23 cellular contexts compared by ENCODE assay signal in genomic region chrX:150063138-150063518, GRCh38.
DNase-seq lines count a peak whose midpoint lies in the region; ATAC-seq, FAIRE-seq and TF ChIP-seq lines count a peak whose summit lies in the region.
"Had no signal": no experiment of that assay in that cellular context is flagged by ENCODE, and none has a peak within 500 bp of the region (broad histone marks: within the 10 kb centered on the region; RNA-seq: fewer than 3 reads in every experiment).

No MANE protein-coding gene starts in this region.

- FAIRE-seq in astrocyte (lab: Jason Lieb, UNC): peak; percentile 89

- H3K4me2 ChIP-seq in astrocyte (ENCODE audit: low read length): peak overlapping the region; percentile 74
- H3K4me2 ChIP-seq: GM23338, KMS-11 had no signal

- H3K4me1 Mint-ChIP-seq in astrocyte (ENCODE audit: low read depth, unreplicated experiment) (peaks cover 11% of the 10 kb centered on the region), osteocyte (ENCODE audit: unreplicated experiment) (peaks cover 27% of the 10 kb centered on the region), T-helper 17 cell (no peaks in the 10 kb centered on the region)
- H3K4me1 Mint-ChIP-seq: activated B cell treated with CpG ODN at 0.5 μM for 24 hours; activated naive CD4-positive, alpha-beta T cell treated with anti-CD3 and anti-CD28 coated beads, Interleukin-2, amount 50 U/mL, for 24 hours; activated T-helper 17 cell treated with anti-CD3 and anti-CD28 coated beads, Interleukin-2, amount 50 U/mL, for 72 hours; GM23338; naive B cell; stimulated activated memory B cell treated with anti-CD40 and anti-IgM and Interleukin-4, amounts not matched to agents 10 μg/mL and 1 μg/mL and 100 μg/mL, for 72 hours had no signal

- no peak overlapping the region for H2AFZ ChIP-seq in astrocyte (ENCODE audit: low read depth, low read length)
- H2AFZ ChIP-seq: GM23338 had no signal

- H3K4me3 Mint-ChIP-seq in astrocyte (ENCODE audit: unreplicated experiment) (no peak overlapping the region), osteocyte (ENCODE audit: unreplicated experiment) (no peak overlapping the region), T-helper 17 cell (no peak overlapping the region)
- H3K4me3 Mint-ChIP-seq: activated B cell treated with CpG ODN at 0.5 μM for 24 hours; activated naive CD4-positive, alpha-beta T cell treated with anti-CD3 and anti-CD28 coated beads, Interleukin-2, amount 50 U/mL, for 24 hours; activated T-helper 17 cell treated with anti-CD3 and anti-CD28 coated beads, Interleukin-2, amount 50 U/mL, for 72 hours; GM23338; memory B cell; naive B cell; stimulated activated memory B cell treated with anti-CD40 and anti-IgM and Interleukin-4, amounts not matched to agents 10 μg/mL and 1 μg/mL and 100 μg/mL, for 72 hours had no signal

- TF ChIP-seq POLR2A in heart left ventricle (IDR thresholded peaks at IDR 0.05): no peak

- H3K27me3 Mint-ChIP-seq in astrocyte (ENCODE audit: low read depth, unreplicated experiment): no peaks in the 10 kb centered on the region
- no peaks in the 10 kb centered on the region for H3K27me3 Mint-ChIP-seq in osteocyte (ENCODE audit: unreplicated experiment)
- H3K27me3 Mint-ChIP-seq in T-helper 17 cell: no peaks in the 10 kb centered on the region
- H3K27me3 Mint-ChIP-seq: activated B cell treated with CpG ODN at 0.5 μM for 24 hours; activated naive CD4-positive, alpha-beta T cell treated with anti-CD3 and anti-CD28 coated beads, Interleukin-2, amount 50 U/mL, for 24 hours; activated T-helper 17 cell treated with anti-CD3 and anti-CD28 coated beads, Interleukin-2, amount 50 U/mL, for 72 hours; naive B cell; stimulated activated memory B cell treated with anti-CD40 and anti-IgM and Interleukin-4, amounts not matched to agents 10 μg/mL and 1 μg/mL and 100 μg/mL, for 72 hours had no signal

- H3K4me3 ChIP-seq in AG04450 (ENCODE audit: low read depth, low read length) (no peak overlapping the region), astrocyte (ENCODE audit: insufficient read depth, low read depth, low read length) (no peak overlapping the region), heart left ventricle (no peak overlapping the region)
- H3K4me3 ChIP-seq: ascending aorta, dorsolateral prefrontal cortex, GM23338, suprapubic skin had no signal

- POLR2A ChIA-PET in AG04450 (lab: Yijun Ruan, JAX): interaction anchor here (0.8 to 1.1 kb wide), 3 partner anchors 13 to 300 kb away, joined by 3 to 4 read pairs (median 3); partner anchors contain the start of gene MAMLD1

- peak overlapping the region; percentile 34 for H3K9ac ChIP-seq in astrocyte (ENCODE audit: low read length)
- H3K9ac ChIP-seq: KMS-11 had no signal

- H3K27ac ChIP-seq in AG04450 (ENCODE audit: low read depth, low read length) (peak overlapping the region; percentile 39), astrocyte (ENCODE audit: low read depth, low read length) (peak overlapping the region; percentile 57), heart left ventricle (no peak overlapping the region)
- H3K27ac ChIP-seq: KMS-11, suprapubic skin had no signal

- H3K36me3 Mint-ChIP-seq in astrocyte (ENCODE audit: low read depth, unreplicated experiment): no peaks in the 10 kb centered on the region
- H3K36me3 Mint-ChIP-seq in osteocyte (ENCODE audit: unreplicated experiment): no peaks in the 10 kb centered on the region
- H3K36me3 Mint-ChIP-seq in T-helper 17 cell (ENCODE audit: low read depth): no peaks in the 10 kb centered on the region
- H3K36me3 Mint-ChIP-seq: activated naive CD4-positive, alpha-beta T cell treated with anti-CD3 and anti-CD28 coated beads, Interleukin-2, amount 50 U/mL, for 24 hours; CD14-positive monocyte; memory B cell; naive B cell; stimulated activated memory B cell treated with anti-CD40 and anti-IgM and Interleukin-4, amounts not matched to agents 10 μg/mL and 1 μg/mL and 100 μg/mL, for 72 hours had no signal

- H4K20me1 ChIP-seq in astrocyte (ENCODE audit: insufficient read depth, low read length): no peaks in the 10 kb centered on the region

- H3K79me2 ChIP-seq in astrocyte (ENCODE audit: insufficient read depth, low read length): no peaks in the 10 kb centered on the region

- H3K27ac Mint-ChIP-seq in astrocyte (ENCODE audit: unreplicated experiment): peak overlapping the region; percentile 59
- H3K27ac Mint-ChIP-seq in osteocyte (ENCODE audit: unreplicated experiment): peak overlapping the region; percentile 83
- H3K27ac Mint-ChIP-seq in T-helper 17 cell: no peak overlapping the region
- H3K27ac Mint-ChIP-seq: activated B cell treated with CpG ODN at 0.5 μM for 24 hours; activated naive CD4-positive, alpha-beta T cell treated with anti-CD3 and anti-CD28 coated beads, Interleukin-2, amount 50 U/mL, for 24 hours; activated T-helper 17 cell treated with anti-CD3 and anti-CD28 coated beads, Interleukin-2, amount 50 U/mL, for 72 hours; GM23338; memory B cell; naive B cell; stimulated activated memory B cell treated with anti-CD40 and anti-IgM and Interleukin-4, amounts not matched to agents 10 μg/mL and 1 μg/mL and 100 μg/mL, for 72 hours had no signal

- H3K9me3 ChIP-seq in AG04450 (ENCODE audit: control insufficient read depth, insufficient read depth, low read length) (no peaks in the 10 kb centered on the region), astrocyte (ENCODE audit: insufficient read depth, low read depth, low read length) (no peaks in the 10 kb centered on the region), T-helper 17 cell (ENCODE audit: control insufficient read depth, low read length, poor library complexity, severe bottlenecking) (no peaks in the 10 kb centered on the region), heart left ventricle (no peaks in the 10 kb centered on the region)
- H3K9me3 ChIP-seq: ascending aorta, suprapubic skin had no signal

- H3K36me3 ChIP-seq in astrocyte (ENCODE audit: insufficient read depth, low read length): no peaks in the 10 kb centered on the region
- no peaks in the 10 kb centered on the region for H3K36me3 ChIP-seq in heart left ventricle
- H3K36me3 ChIP-seq: ascending aorta, suprapubic skin had no signal

- intact Hi-C loops in heart left ventricle (cut with DNase I): no loop called here

- TF ChIP-seq CTCF in AG04450 (IDR thresholded peaks at IDR 0.05; ENCODE audit: low read depth, low read length) (no peak), astrocyte (IDR thresholded peaks at IDR 0.05; ENCODE audit: insufficient read depth, low read depth, low read length) (no peak), osteocyte (IDR thresholded peaks at IDR 0.05) (peak; percentile 1), heart left ventricle (IDR thresholded peaks at IDR 0.05) (no peak)

- CTCF ChIA-PET in AG04450 (lab: Charles Lee): no interaction called here

- ATAC-seq in T-helper 17 cell: no peak
- no peak for ATAC-seq in heart left ventricle
- ATAC-seq: activated T-helper 17 cell treated with anti-CD3 and anti-CD28 coated beads, Interleukin-2, amount 50 U/mL, for 72 hours; GM23338; stimulated activated memory B cell treated with anti-CD40 and anti-IgM and Interleukin-4, amounts not matched to agents 10 μg/mL and 1 μg/mL and 100 μg/mL, for 72 hours had no signal

- H3K27me3 ChIP-seq in AG04450 (ENCODE audit: control insufficient read depth, insufficient read depth, low read length): no peaks in the 10 kb centered on the region
- no peaks in the 10 kb centered on the region for H3K27me3 ChIP-seq in astrocyte (ENCODE audit: insufficient read depth, low read length)
- H3K27me3 ChIP-seq in heart left ventricle: no peaks in the 10 kb centered on the region
- H3K27me3 ChIP-seq: ascending aorta, suprapubic skin had no signal

- H3K4me1 ChIP-seq in astrocyte (ENCODE audit: insufficient read depth, low read length) (peaks cover 14% of the 10 kb centered on the region), heart left ventricle (peaks cover 0 to 17% (median 0%) of the 10 kb centered on the region in 12 donors)
- H3K4me1 ChIP-seq: suprapubic skin had no signal

- H3K9me3 Mint-ChIP-seq in astrocyte (ENCODE audit: unreplicated experiment): no peaks in the 10 kb centered on the region
- peaks cover 9% of the 10 kb centered on the region for H3K9me3 Mint-ChIP-seq in osteocyte (ENCODE audit: unreplicated experiment)
- H3K9me3 Mint-ChIP-seq: activated B cell treated with CpG ODN at 0.5 μM for 24 hours; activated naive CD4-positive, alpha-beta T cell treated with anti-CD3 and anti-CD28 coated beads, Interleukin-2, amount 50 U/mL, for 24 hours; activated T-helper 17 cell treated with anti-CD3 and anti-CD28 coated beads, Interleukin-2, amount 50 U/mL, for 72 hours; GM23338; memory B cell; stimulated activated memory B cell treated with anti-CD40 and anti-IgM and Interleukin-4, amounts not matched to agents 10 μg/mL and 1 μg/mL and 100 μg/mL, for 72 hours had no signal

- DNase-seq in AG04450 (ENCODE audit: low read depth, low spot score): no peak
- DNase-seq in LHCN-M2 (ENCODE audit: low read depth): peak; percentile 81
- DNase-seq in astrocyte (ENCODE audit: low read depth): no peak
- no peak for DNase-seq in osteocyte (ENCODE audit: extremely low spot score, unreplicated experiment)
- DNase-seq in T-helper 17 cell: no peak
- no peak for DNase-seq in heart left ventricle
- no peak for DNase-seq in activated CD4-positive, alpha-beta T cell treated with anti-CD3 and anti-CD28 coated beads for 48 hours
- DNase-seq: activated B cell treated with CpG ODN at 0.5 μM for 24 hours; activated CD4-positive, alpha-beta T cell treated with anti-CD3 and anti-CD28 coated beads, Interleukin-2, amount 50 U/mL, for 48 hours; activated CD8-positive, alpha-beta memory T cell treated with anti-CD3 and anti-CD28 coated beads, Interleukin-2, amount 50 U/mL, for 4 hours; dorsolateral prefrontal cortex; naive B cell; NCI-H526 treated with DMSO at 0.1 percent for 48 hours; stimulated activated CD4-positive, alpha-beta T cell treated with anti-CD3 and anti-CD28 coated beads, Interleukin-4, amount 100 ng/mL, for 1 hour had no signal

Comparison
In these comparisons a context has a peak if more than half of its experiments do, and no peak if none do; other contexts are left out.
1. H3K27ac ChIP-seq: peak in AG04450 (single experiment) and astrocyte (single experiment); none in heart left ventricle (0 of 12).